In the genomic region with DNA sequence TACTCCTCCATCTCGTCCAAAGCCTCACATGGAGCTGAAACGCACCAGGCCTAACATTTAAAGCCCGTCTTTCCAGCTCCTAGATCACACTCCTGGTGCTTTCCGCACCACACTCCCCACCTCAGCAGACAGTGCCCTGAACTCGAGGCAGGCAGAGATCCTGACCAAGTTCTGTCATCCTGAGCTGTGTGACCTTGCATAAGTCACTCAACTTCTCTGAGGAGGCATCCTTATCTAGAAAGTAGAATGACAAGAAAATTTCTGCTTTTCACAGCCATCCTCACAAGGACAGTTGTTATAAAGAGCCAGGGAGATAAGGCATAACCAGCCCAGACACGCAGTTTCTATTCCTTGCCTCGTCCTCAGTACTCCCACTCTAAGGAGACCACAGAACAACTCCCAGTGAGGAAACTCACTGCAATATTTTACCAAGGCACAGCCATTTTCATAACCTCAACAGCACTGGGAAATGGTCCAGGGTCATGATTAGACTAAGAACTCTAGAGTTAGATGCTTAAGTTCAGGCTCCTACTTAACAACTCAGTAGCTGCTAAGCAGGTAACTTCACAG, we compare ENCODE assay signal across 12 cellular contexts. TPM values are rescaled to one million over a fixed set of nuclear protein-coding genes. Genes with fewer than 3 reads are reported as not detected.
A peak's percentile ranks its signal among the peaks of the same experiment; 100 is the strongest.
DNase-seq lines count a peak whose midpoint lies in the region; ATAC-seq, FAIRE-seq and TF ChIP-seq lines count a peak whose summit lies in the region.
"Had no signal": no experiment of that assay in that cellular context is flagged by ENCODE, and none has a peak within 500 bp of the region (broad histone marks: within the 10 kb centered on the region; RNA-seq: fewer than 3 reads in every experiment).

No MANE protein-coding gene starts in this region.

- POLR2A ChIA-PET in A549 (lab: Yijun Ruan, JAX): interaction anchor here (1.6 kb wide), 1 partner anchor 69 kb away, joined by 4 read pairs; no protein-coding TSS in a partner anchor
- POLR2A ChIA-PET in WTC11 (lab: Charles Lee): no interaction called here

- peak overlapping the region; percentile 88 for H3K4me3 Mint-ChIP-seq in WTC11

- no peak for FAIRE-seq in A549 (lab: Jason Lieb, UNC)
- peak; percentile 16 for FAIRE-seq in GM12891 (lab: Jason Lieb, UNC)
- FAIRE-seq in HTR-8/SVneo (lab: Jason Lieb, UNC): no peak

- no peak for TF ChIP-seq POLR2A in A549 (IDR thresholded peaks at IDR 0.05; ENCODE audit: low read length)
- no peak for TF ChIP-seq POLR2A in GM12891 (IDR thresholded peaks at IDR 0.05; ENCODE audit: low read depth, low read length)

- no peaks in the 10 kb centered on the region for H3K9me3 Mint-ChIP-seq in WTC11

- H3K27ac ChIP-seq in A549: peak overlapping the region; percentile 95 to 99
- H3K27ac ChIP-seq: suprapubic skin had no signal

- H3K4me1 ChIP-seq in A549: peaks cover 19% of the 10 kb centered on the region

- TF ChIP-seq CTCF in A549 (IDR thresholded peaks at IDR 0.05): no peak
- TF ChIP-seq CTCF in WTC11 (IDR thresholded peaks at IDR 0.05): no peak
- TF ChIP-seq CTCF in fibroblast of pulmonary artery (IDR thresholded peaks at IDR 0.05; ENCODE audit: low read length, missing control alignments): no peak

- CTCF ChIA-PET in A549 (lab: Yijun Ruan, JAX) (interaction anchor here (0.6 kb wide), 1 partner anchor 1408 kb away, joined by 3 read pairs; no protein-coding TSS in a partner anchor), WTC11 (lab: Charles Lee) (no interaction called here)

- peak overlapping the region; percentile 97 for H3K4me2 ChIP-seq in A549

- DNase-seq in A549 (ENCODE audit: low read depth in 1 of 2, low spot score in 1 of 2): no peak
- no peak for DNase-seq in GM12891 (ENCODE audit: insufficient read length, low spot score)
- no peak for DNase-seq in WTC11 (ENCODE audit: low spot score)
- DNase-seq in fibroblast of pulmonary artery (ENCODE audit: low read depth): peak; percentile 29
- DNase-seq in HTR-8/SVneo (ENCODE audit: insufficient read length, low spot score): no peak
- DNase-seq in NCI-H2107 (lab: John Stamatoyannopoulos, UW): no peak
- DNase-seq in RKO (ENCODE audit: low spot score): no peak
- no peak for DNase-seq in medulla oblongata (ENCODE audit: extremely low spot score)
- DNase-seq: central memory CD4-positive, alpha-beta T cell; NCI-H1105 had no signal

- H3K9me3 ChIP-seq in A549: no peaks in the 10 kb centered on the region
- H3K9me3 ChIP-seq: heart left ventricle, suprapubic skin had no signal

- TF ChIP-seq RAD21 in A549 (conservative IDR thresholded peaks at IDR 0.05 in 1 of 2, IDR thresholded peaks at IDR 0.05 in 1 of 2): no peak

- no peak for ATAC-seq in A549
- ATAC-seq in WTC11: no peak

- H3K4me3 ChIP-seq in A549 (no peak overlapping the region), fibroblast of pulmonary artery (replicated peaks; ENCODE audit: low read depth, low read length) (no peak overlapping the region)

- TF ChIP-seq EP300 in A549 (IDR thresholded peaks at IDR 0.05): no peak

- peaks cover 38% of the 10 kb centered on the region for H3K4me1 Mint-ChIP-seq in WTC11

- peaks cover 41% of the 10 kb centered on the region for H3K36me3 Mint-ChIP-seq in WTC11

- WGBS in A549 (ENCODE audit: missing lambda C conversion rate): 95% methylated on average over 7 of the region's 7 CpGs

- H3K27me3 Mint-ChIP-seq in WTC11 (ENCODE audit: low read depth): peaks cover 3% of the 10 kb centered on the region; the same call in 1 of the 2 replicates

- H3K27ac Mint-ChIP-seq in WTC11: peak overlapping the region; percentile 96

TF ChIP-seq in A549, 52 proteins besides CTCF, POLR2A, EP300 and RAD21:
- TF ChIP-seq HEYL (CRISPR knock-in tag; IDR thresholded peaks at IDR 0.05): no peak
- no peak for TF ChIP-seq NR3C1 (IDR thresholded peaks at IDR 0.05)
- no peak for TF ChIP-seq HOXB13 (CRISPR knock-in tag; IDR thresholded peaks at IDR 0.05; ENCODE audit: low read depth)
- TF ChIP-seq HOXB5 (CRISPR knock-in tag; IDR thresholded peaks at IDR 0.05): no peak
- TF ChIP-seq CHD2 (IDR thresholded peaks at IDR 0.05; ENCODE audit: low read length, partially characterized antibody): no peak
- TF ChIP-seq KDM5A (IDR thresholded peaks at IDR 0.05): no peak
- TF ChIP-seq SMC3 (IDR thresholded peaks at IDR 0.05): no peak
- TF ChIP-seq CEBPB (IDR thresholded peaks at IDR 0.05): no peak
- no peak for TF ChIP-seq RARB (CRISPR knock-in tag; IDR thresholded peaks at IDR 0.05)
- TF ChIP-seq POLR2AphosphoS2 (conservative IDR thresholded peaks at IDR 0.05; ENCODE audit: low read length): no peak
TF ChIP-seq in A549: peak in this region for 0.

TF ChIP-seq in GM12891, 5 proteins besides CTCF, POLR2A, EP300 and RAD21:
- TF ChIP-seq POLR2AphosphoS5 (IDR thresholded peaks at IDR 0.05; ENCODE audit: low read depth, low read length): no peak
- no peak for TF ChIP-seq TAF1 (IDR thresholded peaks at IDR 0.05; ENCODE audit: low read depth, low read length)
- TF ChIP-seq SPI1 (IDR thresholded peaks at IDR 0.05; ENCODE audit: low read depth, low read length): no peak
- no peak for TF ChIP-seq PAX5 (IDR thresholded peaks at IDR 0.05; ENCODE audit: insufficient read depth, low read length, severe bottlenecking)
- TF ChIP-seq POU2F2 (IDR thresholded peaks at IDR 0.05; ENCODE audit: low read depth, low read length): no peak

TF ChIP-seq in WTC11, 78 proteins besides CTCF, POLR2A, EP300 and RAD21:
- TF ChIP-seq RELA (CRISPR knock-in tag; IDR thresholded peaks at IDR 0.05; ENCODE audit: borderline replicate concordance) (no peak), NFE2L1 (CRISPR knock-in tag; IDR thresholded peaks at IDR 0.05) (no peak), ATF1 (CRISPR knock-in tag; IDR thresholded peaks at IDR 0.05) (no peak), HMGA2 (CRISPR knock-in tag; IDR thresholded peaks at IDR 0.05) (no peak), FOXK1 (CRISPR knock-in tag; IDR thresholded peaks at IDR 0.05) (no peak), ESRRA (CRISPR knock-in tag; IDR thresholded peaks at IDR 0.05; ENCODE audit: borderline replicate concordance) (no peak), JUN (CRISPR knock-in tag; IDR thresholded peaks at IDR 0.05) (no peak), SOX15 (CRISPR knock-in tag; IDR thresholded peaks at IDR 0.05) (no peak), MYBL2 (CRISPR knock-in tag; IDR thresholded peaks at IDR 0.05) (no peak)
TF ChIP-seq in WTC11: peak in this region for 0.

RNA-seq across cellular contexts. Expression of a gene that starts 3.1 kb away (rescaled TPM):
- polyA plus RNA-seq in A549 (2011; rRNA removed): 46.1 and 57.4 TPM in 2 replicates
- 53.7 and 62.6 TPM in 2 replicates for polyA plus RNA-seq in A549 (2012; cell fraction: cytosol; rRNA removed)
- 172 and 183 TPM in 2 replicates for polyA plus RNA-seq in A549 (2012; cell fraction: nucleus; rRNA removed)
- 25.8 to 32.6 TPM (median 26.4 TPM) in 3 replicates for polyA plus RNA-seq in A549 (2017; fragmentation: RNase III; extraction: RNeasy Plus Mini Kit Qiagen cat#74134 plus additional on column Dnase treatment)
- 111 TPM in 2 replicates for polyA minus RNA-seq in A549 (2011; rRNA and poly(A)+ RNA removed)
- polyA plus RNA-seq in GM12891 (2012; ENCODE audit: low read depth, missing spikeins): 8.8 TPM
- total RNA-seq in WTC11 (2021): 61.9 to 69.5 TPM (median 66.6 TPM) in 3 replicates
